20 cellular contexts compared by ENCODE assay signal in the genomic region with DNA sequence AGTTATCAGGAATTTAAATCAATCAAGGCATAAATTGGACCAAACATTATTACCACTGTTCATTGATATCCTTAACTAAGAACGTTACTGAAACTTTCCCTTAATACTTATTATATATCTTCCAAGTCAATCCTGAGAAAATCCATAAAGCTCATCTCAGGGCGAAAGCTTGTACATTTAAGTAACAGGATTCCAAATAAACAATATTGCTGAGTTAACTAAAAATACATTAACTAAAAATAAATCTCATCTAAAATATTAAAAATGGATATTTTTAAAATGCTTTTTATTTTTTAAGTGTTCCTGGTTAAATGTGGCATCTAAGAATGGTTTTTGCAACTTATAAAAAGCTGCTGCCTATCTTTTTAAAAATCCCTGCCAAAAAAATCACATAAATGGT.
"Had no signal": no experiment of that assay in that cellular context is flagged by ENCODE, and none has a peak within 500 bp of the region (broad histone marks: within the 10 kb centered on the region; RNA-seq: fewer than 3 reads in every experiment).

No MANE protein-coding gene starts in this region.

- H3K9me3 ChIP-seq: MG63, SJSA1 had no signal

- FAIRE-seq: RCC 7860 had no signal

- H3K36me3 ChIP-seq: MG63, SJSA1 had no signal

- H3K27me3 ChIP-seq: MG63, SJSA1 had no signal

- H3K4me1 ChIP-seq: SJSA1 had no signal

- H3K27ac ChIP-seq: SJSA1, SK-N-MC had no signal

- DNase-seq: Karpas-422, KG1, MG63, NCI-H1092, NCI-H1105 treated with DMSO at 0.1 percent for 48 hours, NCI-H1417 treated with DMSO at 0.1 percent for 48 hours, NCI-H146, NCI-H1694 treated with DMSO at 0.1 percent for 48 hours, NCI-H1930, NCI-H2081, NCI-H2107, NCI-H2227 treated with DMSO at 0.1 percent for 48 hours, NCI-H524, NCI-H774, Right ventricle myocardium superior, RPMI8226, SIG-M5 had no signal

- H3K4me3 ChIP-seq: MG63, SJSA1, SK-N-MC had no signal
